23 cellular contexts compared by ENCODE assay signal in the genomic region with DNA sequence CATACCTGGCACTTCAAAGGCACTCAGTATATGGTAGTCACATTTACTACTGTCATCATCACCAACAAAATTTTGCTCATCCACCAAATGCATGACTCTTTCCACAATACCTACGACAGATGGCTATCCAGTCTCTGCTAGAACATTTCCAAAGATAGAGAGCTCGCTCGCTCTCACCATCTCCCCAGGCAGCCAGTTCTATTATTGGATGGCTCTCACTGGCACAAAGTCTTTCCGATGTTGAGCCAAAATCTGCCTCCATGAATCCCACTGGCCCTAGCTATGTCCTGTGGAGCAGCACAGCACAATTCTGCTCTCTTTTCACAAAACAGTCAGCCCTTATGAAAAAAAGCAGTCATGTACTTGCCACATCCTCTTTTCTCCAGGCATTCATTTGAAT.
"Had no signal": no experiment of that assay in that cellular context is flagged by ENCODE, and none has a peak within 500 bp of the region (broad histone marks: within the 10 kb centered on the region; RNA-seq: fewer than 3 reads in every experiment).

No MANE protein-coding gene starts in this region.

- H3K27ac ChIP-seq: brain microvascular endothelial cell, colonic mucosa, gastroesophageal sphincter, skin epidermis, tibial artery, upper lobe of right lung had no signal

- DNase-seq: activated B cell treated with CpG ODN at 0.5 μM for 24 hours; activated CD4-positive, alpha-beta T cell treated with anti-CD3 and anti-CD28 coated beads, Interleukin-2, amount 50 U/mL, for 1 hour; activated CD8-positive, alpha-beta T cell treated with anti-CD3 and anti-CD28 coated beads for 36 hours; activated gamma-delta T cell treated with Interleukin-2 at 50 U/mL for 16 hours; activated naive CD4-positive, alpha-beta T cell treated with anti-CD3 and anti-CD28 coated beads, Interleukin-2, amount 50 U/mL, for 16 hours; activated T-cell treated with anti-CD3 and anti-CD28 coated beads, Interleukin-2, amount 50 U/mL, for 4 hours; amniotic stem cell; brain microvascular endothelial cell; colonic mucosa; effector memory CD8-positive, alpha-beta T cell; erythroblast; kidney glomerular epithelial cell; mesendoderm; mucosa of descending colon; stimulated activated CD4-positive, alpha-beta T cell treated with anti-CD3 and anti-CD28 coated beads, Interleukin-12 subunit alpha, Interleukin-12 subunit beta, amount 100 ng/mL, for 4 hours; stimulated activated CD4-positive, alpha-beta T cell treated with anti-CD3 and anti-CD28 coated beads, Interleukin-4, amount 100 ng/mL, for 1 hour; T-helper 17 cell; T1000; tibial artery; upper lobe of right lung had no signal

- H3K4me3 ChIP-seq: colonic mucosa, gastroesophageal sphincter, lung, mucosa of descending colon, skin epidermis, tibial artery, upper lobe of right lung had no signal
